ENCODE assay signal across 15 cellular contexts in the genomic region with DNA sequence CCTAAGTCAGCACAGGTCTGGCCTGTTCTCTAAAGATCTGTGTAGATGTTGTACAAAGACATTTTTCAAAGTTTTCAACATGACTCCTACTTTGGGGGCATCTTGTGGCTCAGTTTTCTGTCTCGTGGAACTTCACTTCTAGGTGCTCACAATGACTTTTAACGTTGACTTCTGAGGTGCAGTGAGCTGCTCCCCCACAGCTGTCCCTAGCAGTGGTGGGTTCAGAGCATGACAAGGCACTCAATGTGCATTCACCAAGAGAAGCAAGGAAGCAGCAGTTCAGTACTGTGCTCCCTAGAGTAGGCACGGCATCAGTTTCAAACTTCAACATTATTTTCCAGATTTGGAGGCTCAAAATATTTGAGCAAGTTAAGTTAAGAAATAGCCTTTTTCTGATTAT. TPM values are rescaled to one million over a fixed set of nuclear protein-coding genes. Genes with fewer than 3 reads are reported as not detected.
DNase-seq lines count a peak whose midpoint lies in the region; ATAC-seq and TF ChIP-seq lines count a peak whose summit lies in the region.
"Had no signal": no experiment of that assay in that cellular context is flagged by ENCODE, and none has a peak within 500 bp of the region (broad histone marks: within the 10 kb centered on the region; RNA-seq: fewer than 3 reads in every experiment).

No MANE protein-coding gene starts in this region.

- H3K27ac Mint-ChIP-seq in CD4-positive, alpha-beta memory T cell = peak overlapping the region; percentile 53 to 89 (median 84)
- H3K27ac Mint-ChIP-seq in T-helper 2 cell treated with Interferon-gamma antibody and Interleukin-4, amounts not matched to agents 5 μg/mL and 100 μg/mL, for 36 hours = peak overlapping the region; percentile 47
- peak overlapping the region; percentile 8 for H3K27ac Mint-ChIP-seq in mesothelial cell of epicardium

- peaks cover 48 to 71% (median 60%) of the 10 kb centered on the region in 4 donors for H3K4me1 Mint-ChIP-seq in CD4-positive, alpha-beta memory T cell
- H3K4me1 Mint-ChIP-seq in T-helper 2 cell treated with Interferon-gamma antibody and Interleukin-4, amounts not matched to agents 5 μg/mL and 100 μg/mL, for 36 hours (ENCODE audit: low read depth) = peaks cover 51% of the 10 kb centered on the region
- H3K4me1 Mint-ChIP-seq in mesothelial cell of epicardium = peaks cover 22% of the 10 kb centered on the region

- no peak for TF ChIP-seq CTCF in mesothelial cell of epicardium (IDR thresholded peaks at IDR 0.05; ENCODE audit: unreplicated experiment)
- no peak for TF ChIP-seq CTCF in upper lobe of left lung (IDR thresholded peaks at IDR 0.05)
- TF ChIP-seq CTCF in tibial artery (IDR thresholded peaks at IDR 0.05) = no peak

- POLR2A ChIA-PET in CD4-positive, alpha-beta memory T cell (lab: Charles Lee; ENCODE audit: partially characterized antibody) = no interaction called here

- H3K4me3 ChIP-seq in CD4-positive, alpha-beta memory T cell (ENCODE audit: low read length in 2 of 2) = no peak overlapping the region
- H3K4me3 ChIP-seq in upper lobe of left lung (no peak overlapping the region), tibial artery (no peak overlapping the region)

- CTCF ChIA-PET in CD4-positive, alpha-beta memory T cell (lab: Charles Lee; ENCODE audit: partially characterized antibody) = interaction anchor here (0.8 to 2.7 kb wide), 3 partner anchors 81 to 409 kb away, joined by 5 to 8 read pairs (median 5); a partner anchor contains a TSS

- H3K27me3 ChIP-seq in CD4-positive, alpha-beta memory T cell (ENCODE audit: insufficient read depth, low read length) = no peaks in the 10 kb centered on the region
- H3K27me3 ChIP-seq in upper lobe of left lung (no peaks in the 10 kb centered on the region), tibial artery (no peaks in the 10 kb centered on the region)

- peak; percentile 38 for TF ChIP-seq POLR2A in GM18505 (IDR thresholded peaks at IDR 0.05; ENCODE audit: borderline replicate concordance, extremely low read depth, insufficient read depth, insufficient read length)
- no peak for TF ChIP-seq POLR2A in upper lobe of left lung (IDR thresholded peaks at IDR 0.05)

- H3K27me3 Mint-ChIP-seq in CD4-positive, alpha-beta memory T cell = no peaks in the 10 kb centered on the region
- no peaks in the 10 kb centered on the region for H3K27me3 Mint-ChIP-seq in T-helper 2 cell treated with Interferon-gamma antibody and Interleukin-4, amounts not matched to agents 5 μg/mL and 100 μg/mL, for 36 hours (ENCODE audit: low read depth)
- no peaks in the 10 kb centered on the region for H3K27me3 Mint-ChIP-seq in mesothelial cell of epicardium (ENCODE audit: low read depth)

- no peak for DNase-seq in CD4-positive, alpha-beta memory T cell
- DNase-seq in T-helper 2 cell treated with Interferon-gamma antibody and Interleukin-4, amounts not matched to agents 5 μg/mL and 100 μg/mL, for 36 hours (ENCODE audit: low spot score) = no peak
- DNase-seq in mesothelial cell of epicardium (ENCODE audit: low spot score in 2 of 2, unreplicated experiment in 2 of 2) = no peak
- DNase-seq in NCI-H526 (lab: John Stamatoyannopoulos, UW) = no peak
- DNase-seq in upper lobe of left lung = no peak
- DNase-seq in tibial artery = no peak
- DNase-seq: C1 segment of cervical spinal cord, cerebellar nuclear complex, EL, kidney glomerular epithelial cell, NCI-H1105 treated with DMSO at 0.1 percent for 48 hours, NCI-H446 treated with DMSO at 0.1 percent for 48 hours had no signal

- H3K4me3 Mint-ChIP-seq in CD4-positive, alpha-beta memory T cell = peak overlapping the region in 2 of 8 donors; percentile 59 to 61
- peak overlapping the region; percentile 26 for H3K4me3 Mint-ChIP-seq in T-helper 2 cell treated with Interferon-gamma antibody and Interleukin-4, amounts not matched to agents 5 μg/mL and 100 μg/mL, for 36 hours
- H3K4me3 Mint-ChIP-seq in mesothelial cell of epicardium = no peak overlapping the region

- H3K27ac ChIP-seq in CD4-positive, alpha-beta memory T cell (ENCODE audit: low read depth, low read length) = no peak overlapping the region
- H3K27ac ChIP-seq in upper lobe of left lung (no peak overlapping the region), tibial artery (no peak overlapping the region)

- WGBS in upper lobe of left lung, 2 donors = 79 to 88% methylated on average over 3 of the region's 3 CpGs

- no peaks in the 10 kb centered on the region for H3K9me3 ChIP-seq in CD4-positive, alpha-beta memory T cell (ENCODE audit: control insufficient read depth in 1 of 2, low read length in 2 of 2)
- H3K9me3 ChIP-seq in upper lobe of left lung = no peaks in the 10 kb centered on the region
- H3K9me3 ChIP-seq in tibial artery = no peaks in the 10 kb centered on the region

- ATAC-seq in GM18505 (IDR thresholded peaks at IDR 0.05; ENCODE audit: unreplicated experiment) (no peak), upper lobe of left lung (ENCODE audit: low FRiP score in 2 of 2) (no peak), GM18519 (IDR thresholded peaks at IDR 0.05; ENCODE audit: low FRiP score, unreplicated experiment) (no peak)
- ATAC-seq: HCT116 had no signal

- TF ChIP-seq EP300 in upper lobe of left lung (IDR thresholded peaks at IDR 0.05) = no peak

- peaks cover 0 to 4% (median 0%) of the 10 kb centered on the region in 8 donors for H3K9me3 Mint-ChIP-seq in CD4-positive, alpha-beta memory T cell
- no peaks in the 10 kb centered on the region for H3K9me3 Mint-ChIP-seq in T-helper 2 cell treated with Interferon-gamma antibody and Interleukin-4, amounts not matched to agents 5 μg/mL and 100 μg/mL, for 36 hours
- H3K9me3 Mint-ChIP-seq in mesothelial cell of epicardium = no peaks in the 10 kb centered on the region

- intact Hi-C loops in CD4-positive, alpha-beta memory T cell (cut with micrococcal nuclease) = loop anchor here (2.0 to 5.0 kb wide), 2 partner anchors 13 to 39 kb away; a partner anchor contains a TSS
- intact Hi-C loops in tibial artery (cut with DNase I; ENCODE audit: low total_unique reads) = loop anchor here (5.0 kb wide), 1 partner anchor 129 kb away; no protein-coding TSS in a partner anchor

- H3K4me1 ChIP-seq in CD4-positive, alpha-beta memory T cell (ENCODE audit: insufficient read depth, low read length) = peaks cover 60% of the 10 kb centered on the region
- H3K4me1 ChIP-seq in upper lobe of left lung (peaks cover 9 to 22% (median 14%) of the 10 kb centered on the region in 4 donors), tibial artery (peaks cover 0 to 83% (median 21%) of the 10 kb centered on the region in 4 donors)

- H3K36me3 Mint-ChIP-seq in CD4-positive, alpha-beta memory T cell = peaks cover 33 to 42% of the 10 kb centered on the region in 2 donors
- peaks cover 42% of the 10 kb centered on the region for H3K36me3 Mint-ChIP-seq in T-helper 2 cell treated with Interferon-gamma antibody and Interleukin-4, amounts not matched to agents 5 μg/mL and 100 μg/mL, for 36 hours (ENCODE audit: low read depth)
- peaks cover 25% of the 10 kb centered on the region for H3K36me3 Mint-ChIP-seq in mesothelial cell of epicardium

- H3K36me3 ChIP-seq in CD4-positive, alpha-beta memory T cell (ENCODE audit: insufficient read depth, low read length) = peaks cover 17% of the 10 kb centered on the region
- H3K36me3 ChIP-seq in upper lobe of left lung (peaks cover 0 to 6% (median 0%) of the 10 kb centered on the region in 4 donors), tibial artery (no peaks in the 10 kb centered on the region)

RNA-seq across cellular contexts. Expression of a gene that starts 40.4 kb away (rescaled TPM):
- total RNA-seq in CD4-positive, alpha-beta memory T cell = 100 to 1,000 TPM; 167 to 176 TPM
- 100 to 1,000 TPM; 277 to 423 TPM for polyA plus RNA-seq in CD4-positive, alpha-beta memory T cell
- 26.5 to 33.3 TPM (median 28.6 TPM) in 3 replicates for total RNA-seq in mesothelial cell of epicardium
- 10 to 100 TPM; 14.7 to 33.2 (median 19.7) TPM for total RNA-seq in upper lobe of left lung

RNA-seq across cellular contexts. Expression of a gene that starts 56.0 kb away (rescaled TPM):
- total RNA-seq in CD4-positive, alpha-beta memory T cell = 10 to 100 TPM; 60.2 to 79.1 TPM
- 10 to 100 TPM; 52.8 to 73.4 TPM for polyA plus RNA-seq in CD4-positive, alpha-beta memory T cell
- total RNA-seq in mesothelial cell of epicardium = 119 to 146 TPM (median 136 TPM) in 3 replicates
- total RNA-seq in upper lobe of left lung = 100 to 1,000 TPM; 240 to 430 (median 355) TPM

Comparison
In these comparisons a context has a peak if more than half of its experiments do, and no peak if none do; other contexts are left out.
1. H3K27ac Mint-ChIP-seq: peak in every context shown above with its lines; median percentile 84 in CD4-positive, alpha-beta memory T cell; 47 in T-helper 2 cell treated with Interferon-gamma antibody and Interleukin-4, amounts not matched to agents 5 μg/mL and 100 μg/mL, for 36 hours; 8 in mesothelial cell of epicardium.